8 cellular contexts compared by ENCODE assay signal in genomic region chr7:92133133-92133736, GRCh38. TPM values are rescaled to one million over a fixed set of nuclear protein-coding genes. Genes with fewer than 3 reads are reported as not detected.
DNase-seq lines count a peak whose midpoint lies in the region; ATAC-seq and TF ChIP-seq lines count a peak whose summit lies in the region.

No MANE protein-coding gene starts in this region.

- H3K36me3 Mint-ChIP-seq in Caco-2 (ENCODE audit: insufficient read depth, unreplicated experiment), result peaks cover 47% of the 10 kb centered on the region

- H3K36me3 ChIP-seq in Caco-2 (ENCODE audit: control insufficient read depth, insufficient read depth, low read length) (no peaks in the 10 kb centered on the region; the same call in none of the 2 replicates), KMS-11 (ENCODE audit: insufficient read depth) (peaks cover 9% of the 10 kb centered on the region; the same call in 1 of the 2 replicates), thymus (ENCODE audit: control insufficient read depth, insufficient read depth) (no peaks in the 10 kb centered on the region)

- DNase-seq in Caco-2 (no peak), astrocyte of the hippocampus (ENCODE audit: low read depth, low spot score) (peak; percentile 6), left lobe of liver (ENCODE audit: low spot score) (no peak), NCI-H1105 treated with DMSO at 0.1 percent for 48 hours (lab: John Stamatoyannopoulos, UW) (no peak), ureter (ENCODE audit: low spot score) (no peak)

- TF ChIP-seq CTCF in Caco-2 (IDR thresholded peaks at IDR 0.05; ENCODE audit: insufficient read depth in 1 of 2, low read depth in 1 of 2, low read length in 1 of 2, severe bottlenecking in 1 of 2, unreplicated experiment in 1 of 2) (no peak), KMS-11 (conservative IDR thresholded peaks at IDR 0.05; ENCODE audit: low read depth, low read length) (no peak)

- peak overlapping the region; percentile 93; the same call in 1 of the 2 replicates for H3K9ac ChIP-seq in KMS-11

- ATAC-seq in GM21515 (IDR thresholded peaks at IDR 0.05; ENCODE audit: unreplicated experiment), result peak; percentile 15
- ATAC-seq in left lobe of liver, result peak; percentile 8

- H3K27ac ChIP-seq in KMS-11, result peak overlapping the region; percentile 87; the same call in 1 of the 2 replicates
- no peak overlapping the region for H3K27ac ChIP-seq in thymus (ENCODE audit: low read depth)

- H4K20me1 ChIP-seq in KMS-11 (ENCODE audit: insufficient read depth), result peaks cover 5% of the 10 kb centered on the region; the same call in 1 of the 2 replicates

- WGBS in thymus, result 54% methylated on average over 15 of the region's 15 CpGs

- H3K27me3 ChIP-seq in Caco-2 (replicated peaks; ENCODE audit: control insufficient read depth, insufficient read depth, low read length), result no peaks in the 10 kb centered on the region
- no peaks in the 10 kb centered on the region for H3K27me3 ChIP-seq in KMS-11 (ENCODE audit: insufficient read depth, low read depth)
- H3K27me3 ChIP-seq in thymus (ENCODE audit: control insufficient read depth, insufficient read depth), result no peaks in the 10 kb centered on the region

- H3K4me1 ChIP-seq in Caco-2 (peaks cover 9% of the 10 kb centered on the region; the same call in 1 of the 2 replicates), KMS-11 (ENCODE audit: low read depth, poor library complexity, severe bottlenecking) (peaks cover 24% of the 10 kb centered on the region), thymus (ENCODE audit: control insufficient read depth, insufficient read depth, low read length) (no peaks in the 10 kb centered on the region)

- peaks cover 36% of the 10 kb centered on the region for H3K79me2 ChIP-seq in KMS-11 (ENCODE audit: insufficient read depth, low read depth)

- no TSS peak for BruUV-seq in Caco-2 (replicated peaks; lab: Mats Ljungman, UMichigan)

- H3K4me2 ChIP-seq in KMS-11, result peak overlapping the region; percentile 46

- H2AFZ ChIP-seq in KMS-11 (ENCODE audit: low read depth), result peak overlapping the region; percentile 77

- no peaks in the 10 kb centered on the region for H3K9me3 Mint-ChIP-seq in Caco-2 (ENCODE audit: unreplicated experiment)

- CTCF ChIA-PET in Caco-2 (lab: Charles Lee), result interaction anchor here (0.7 to 1.4 kb wide), 2 partner anchors 314 to 334 kb away, joined by 3 to 4 read pairs; partner anchors contain the start of gene GATAD1

- no peaks in the 10 kb centered on the region for H3K9me3 ChIP-seq in Caco-2
- H3K9me3 ChIP-seq in thymus (ENCODE audit: control insufficient read depth), result no peaks in the 10 kb centered on the region

- intact Hi-C loops in Caco-2 (cut with micrococcal nuclease; ENCODE audit: unreplicated experiment), result loop anchor here (1.0 kb wide), 1 partner anchor 193 kb away; the partner anchor contains the start of gene AKAP9

- POLR2A ChIA-PET in Caco-2 (lab: Charles Lee), result interaction anchor here (0.6 to 1.2 kb wide), 4 partner anchors 14 to 113 kb away, joined by 3 to 4 read pairs (median 3); no protein-coding TSS in a partner anchor

- H3K4me3 Mint-ChIP-seq in Caco-2 (ENCODE audit: unreplicated experiment), result peak overlapping the region; percentile 95

- H3K4me1 Mint-ChIP-seq in Caco-2 (ENCODE audit: low read depth, unreplicated experiment), result peaks cover 18% of the 10 kb centered on the region

- H3K27me3 Mint-ChIP-seq in Caco-2 (ENCODE audit: insufficient read depth, unreplicated experiment), result no peaks in the 10 kb centered on the region

- H3K4me3 ChIP-seq in Caco-2 (ENCODE audit: low read depth, low read length), result peak overlapping the region; percentile 99
- H3K4me3 ChIP-seq in KMS-11 (IDR thresholded peaks at IDR 0.05; ENCODE audit: insufficient read depth, low read depth, low read length), result no peak overlapping the region
- peak overlapping the region; percentile 71 for H3K4me3 ChIP-seq in thymus (ENCODE audit: low read length)

- H3K27ac Mint-ChIP-seq in Caco-2 (ENCODE audit: unreplicated experiment), result peak overlapping the region; percentile 98

RNA-seq across cellular contexts. Expression of gene CYP51A1, which starts 1.0 kb away (rescaled TPM):
- total RNA-seq in Caco-2 (2022) (151 and 153 TPM in 2 replicates), left lobe of liver (77.5 TPM), ureter (96.3 TPM)
- polyA plus RNA-seq in thymus, result 8.9 TPM

RNA-seq across cellular contexts. Expression of gene LRRD1, which starts 45.7 kb away (rescaled TPM):
- not detected in 2 replicates for total RNA-seq in Caco-2 (2022)
- total RNA-seq in left lobe of liver, result not detected
- 0.05 TPM for polyA plus RNA-seq in thymus
- total RNA-seq in ureter, result not detected
